8 cellular contexts compared by ENCODE assay signal in the genomic region with DNA sequence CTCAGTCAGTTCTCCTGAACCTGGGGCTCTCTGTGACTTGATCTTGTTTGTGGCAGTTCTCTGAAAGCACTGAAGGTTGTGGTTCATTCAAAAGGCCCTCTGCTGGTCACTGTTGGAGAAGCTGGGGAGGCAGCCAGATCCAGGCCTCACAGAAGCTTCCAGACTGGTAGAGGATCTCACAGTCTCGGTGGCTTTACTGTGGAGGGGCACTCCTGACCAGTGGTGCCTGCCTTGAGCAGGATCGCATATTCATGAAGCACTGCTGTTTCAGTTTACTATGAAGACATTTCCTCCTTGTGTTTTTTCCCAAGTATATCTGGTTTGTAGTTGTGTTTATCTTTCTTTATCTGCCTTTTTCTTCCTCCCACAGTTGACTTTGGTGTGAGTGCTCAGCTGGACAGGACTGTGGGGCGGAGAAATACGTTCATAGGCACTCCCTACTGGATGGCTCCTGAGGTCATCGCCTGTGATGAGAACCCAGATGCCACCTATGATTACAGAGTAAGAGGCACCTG.
DNase-seq lines count a peak whose midpoint lies in the region; ATAC-seq, FAIRE-seq and TF ChIP-seq lines count a peak whose summit lies in the region.

No MANE protein-coding gene starts in this region.

- DNase-seq in H4 (ENCODE audit: low spot score), result peak; percentile 54
- peak; percentile 41 for DNase-seq in MG63
- DNase-seq in GM12878 (ENCODE audit: low read depth, low spot score), result no peak
- DNase-seq in immature natural killer cell, result peak; percentile 30 to 51 (median 42)
- no peak for DNase-seq in spleen
- DNase-seq in GOT3 (lab: John Stamatoyannopoulos, UW), result no peak

- SMC1A ChIA-PET in GM12878 (lab: Charles Lee; ENCODE audit: uncharacterized antibody, unreplicated experiment), result interaction anchor here (0.7 to 9.9 kb wide), 30 partner anchors 8 to 819 kb away, joined by 3 to 102 read pairs (median 4); no protein-coding TSS in a partner anchor

- H3K27me3 Mint-ChIP-seq in immature natural killer cell (ENCODE audit: low read depth in 3 of 3), result peaks cover 0 to 7% (median 0%) of the 10 kb centered on the region in 3 donors

- no peak overlapping the region for H3K27ac ChIP-seq in GM12878 (ENCODE audit: control insufficient read depth, insufficient read depth)
- peak overlapping the region in 3 of 8 donors; percentile 2 to 41 (median 9) for H3K27ac ChIP-seq in spleen

- no peak overlapping the region for H3K4me3 ChIP-seq in MG63
- no peak overlapping the region for H3K4me3 ChIP-seq in GM12878
- no peak overlapping the region for H3K4me3 ChIP-seq in spleen

- POLR2A ChIA-PET in GM12878 (lab: Charles Lee), result interaction anchor here (1.5 kb wide), 1 partner anchor 12 kb away, joined by 5 read pairs; no protein-coding TSS in a partner anchor

- TF ChIP-seq CTCF in GM12878 (IDR thresholded peaks at IDR 0.05 in 2 of 3, conservative IDR thresholded peaks at IDR 0.05 in 1 of 3; ENCODE audit: control insufficient read depth in 2 of 3, extremely low read depth in 1 of 3, insufficient read depth in 1 of 3, low read depth in 3 of 3, low read length in 3 of 3) (peak; percentile 72 to 79 (median 75)), spleen (IDR thresholded peaks at IDR 0.05 in 8 of 11, conservative IDR thresholded peaks at IDR 0.05 in 3 of 11) (peak; percentile 40 to 88 (median 74))

- no peak overlapping the region for H2AFZ ChIP-seq in GM12878 (ENCODE audit: control insufficient read depth, low read depth, low read length)

- TF ChIP-seq RAD21 in GM12878 (IDR thresholded peaks at IDR 0.05; ENCODE audit: insufficient read depth, low read depth, low read length), result peak; percentile 68

- no peaks in the 10 kb centered on the region for H3K79me2 ChIP-seq in GM12878 (ENCODE audit: control insufficient read depth, insufficient read depth, low read length)

- no peak overlapping the region for H3K9ac ChIP-seq in GM12878 (ENCODE audit: control insufficient read depth, insufficient read depth, low read length)

- WGBS in GM12878 (ENCODE audit: insufficient coverage, insufficient replicate concordance, low lambda C conversion rate, missing lambda C conversion rate), result 50% methylated on average over 5 of the region's 5 CpGs
- WGBS in spleen, 5 donors, result 77 to 85% (median 79%) methylated on average over 5 of the region's 5 CpGs

- no peak for TF ChIP-seq POLR2A in GM12878 (IDR thresholded peaks at IDR 0.05; ENCODE audit: low read depth, low read length)
- TF ChIP-seq POLR2A in spleen (IDR thresholded peaks at IDR 0.05), result no peak

- BruUV-seq in GM12878 (replicated peaks; lab: Mats Ljungman, UMichigan), result no TSS peak

- H3K36me3 ChIP-seq in MG63 (peaks cover 72% of the 10 kb centered on the region), GM12878 (ENCODE audit: control insufficient read depth in 2 of 2, insufficient read depth in 2 of 2, low read length in 1 of 2) (peaks cover 0 to 4% of the 10 kb centered on the region in 2 experiments; a peak in 1 of 4 replicates), spleen (peaks cover 0 to 95% (median 37%) of the 10 kb centered on the region in 6 donors)

- in situ Hi-C loops in GM12878 (cut with MboI), result loop anchor here (5.0 kb wide), 1 partner anchor 414 kb away; no protein-coding TSS in a partner anchor

- H3K4me1 Mint-ChIP-seq in immature natural killer cell, result peaks cover 44 to 53% of the 10 kb centered on the region in 2 donors

- H3K9me3 Mint-ChIP-seq in immature natural killer cell, result no peaks in the 10 kb centered on the region

- no peak overlapping the region for H3K4me2 ChIP-seq in GM12878 (ENCODE audit: control insufficient read depth, insufficient read depth)

- H3K36me3 Mint-ChIP-seq in immature natural killer cell, result peaks cover 24 to 37% (median 30%) of the 10 kb centered on the region in 3 donors

- FAIRE-seq in G401.6 (lab: Jason Lieb, UNC), result peak; percentile 15
- FAIRE-seq in TTC549 (lab: Jason Lieb, UNC), result peak; percentile 54
- peak; percentile 18 for FAIRE-seq in GM12878 (lab: Jason Lieb, UNC)

- H3K4me3 Mint-ChIP-seq in immature natural killer cell, result no peak overlapping the region

- H3K27ac Mint-ChIP-seq in immature natural killer cell, result no peak overlapping the region

- no peaks in the 10 kb centered on the region for H4K20me1 ChIP-seq in GM12878 (ENCODE audit: control insufficient read depth, insufficient read depth)

- H3K4me1 ChIP-seq in GM12878 (ENCODE audit: control insufficient read depth, insufficient read depth, low read length), result peaks cover 6% of the 10 kb centered on the region
- H3K4me1 ChIP-seq in spleen, result peaks cover 0 to 56% (median 21%) of the 10 kb centered on the region in 6 donors

- RAD21 ChIA-PET in GM12878 (lab: Charles Lee; ENCODE audit: unreplicated experiment), result interaction anchor here (0.8 to 4.3 kb wide), 19 partner anchors 9 to 819 kb away, joined by 3 to 31 read pairs (median 4); partner anchors contain the start of gene CNOT11

- no peaks in the 10 kb centered on the region for H3K27me3 ChIP-seq in MG63
- H3K27me3 ChIP-seq in GM12878 (replicated peaks in 1 of 2; ENCODE audit: control insufficient read depth in 2 of 2, insufficient read depth in 2 of 2, low read length in 1 of 2), result no peaks in the 10 kb centered on the region
- no peaks in the 10 kb centered on the region for H3K27me3 ChIP-seq in spleen (replicated peaks in 1 of 7)

- no peaks in the 10 kb centered on the region for H3K9me3 ChIP-seq in MG63
- no peaks in the 10 kb centered on the region for H3K9me3 ChIP-seq in GM12878 (replicated peaks; ENCODE audit: control insufficient read depth, insufficient read depth, low read length)
- no peaks in the 10 kb centered on the region for H3K9me3 ChIP-seq in spleen

- intact Hi-C loops in GM12878 (cut with micrococcal nuclease; ENCODE audit: unreplicated experiment) (loop anchor here (1.0 to 10.0 kb wide), 6 partner anchors 61 to 489 kb away; no protein-coding TSS in a partner anchor), spleen (cut with DNase I; ENCODE audit: low total_unique reads) (loop anchor here (5.0 kb wide), 3 partner anchors 134 to 489 kb away; partner anchors contain the start of gene MAP4K4)

- CTCF ChIA-PET in GM12878 (lab: Yijun Ruan, JAX), result interaction anchor here (0.6 to 11.7 kb wide), 38 partner anchors 9 to 558 kb away, joined by 3 to 204 read pairs (median 4); no protein-coding TSS in a partner anchor

- ATAC-seq in GM12878, result peak; percentile 91

- TF ChIP-seq EP300 in GM12878 (IDR thresholded peaks at IDR 0.05; ENCODE audit: borderline replicate concordance in 1 of 2, control insufficient read depth in 1 of 2, low read depth in 2 of 2, low read length in 2 of 2), result no peak

TF ChIP-seq in GM12878, 131 proteins besides CTCF, POLR2A, EP300 and RAD21 (continues in another document):
- TF ChIP-seq HSF1 (IDR thresholded peaks at IDR 0.05; ENCODE audit: low read depth, low read length) (peak; percentile 29; the same call in 1 of the 2 replicates), IKZF1 (conservative IDR thresholded peaks at IDR 0.05) (no peak), NR2F1 (conservative IDR thresholded peaks at IDR 0.05) (no peak), TCF7 (IDR thresholded peaks at IDR 0.05; ENCODE audit: borderline replicate concordance) (no peak), ASH2L (IDR thresholded peaks at IDR 0.05; ENCODE audit: borderline replicate concordance, low read depth) (no peak), KAT2A (conservative IDR thresholded peaks at IDR 0.05; ENCODE audit: control insufficient read depth, low read depth, low read length) (no peak), RUNX3 (IDR thresholded peaks at IDR 0.05; ENCODE audit: low read length) (peak; percentile 83), YY1 (IDR thresholded peaks at IDR 0.05; ENCODE audit: low read depth, low read length) (0 out of 2 replicates have a peak, but pooled peaks have one; percentile 29), ESRRA (IDR thresholded peaks at IDR 0.05; ENCODE audit: low read length) (no peak), GABPA (IDR thresholded peaks at IDR 0.05; ENCODE audit: low read depth) (no peak), SIN3A (IDR thresholded peaks at IDR 0.05; ENCODE audit: low read depth, low read length) (no peak), ZNF622 (IDR thresholded peaks at IDR 0.05) (no peak)
- TF ChIP-seq, protein P1, sequence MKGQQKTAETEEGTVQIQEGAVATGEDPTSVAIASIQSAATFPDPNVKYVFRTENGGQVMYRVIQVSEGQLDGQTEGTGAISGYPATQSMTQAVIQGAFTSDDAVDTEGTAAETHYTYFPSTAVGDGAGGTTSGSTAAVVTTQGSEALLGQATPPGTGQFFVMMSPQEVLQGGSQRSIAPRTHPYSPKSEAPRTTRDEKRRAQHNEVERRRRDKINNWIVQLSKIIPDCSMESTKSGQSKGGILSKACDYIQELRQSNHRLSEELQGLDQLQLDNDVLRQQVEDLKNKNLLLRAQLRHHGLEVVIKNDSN (IDR thresholded peaks at IDR 0.05; ENCODE audit: borderline replicate concordance, extremely low read length, insufficient read depth, low read depth, low read length), result no peak

Comparison
In these comparisons a context has a peak if more than half of its experiments do, and no peak if none do; other contexts are left out.
1. DNase-seq: peak in H4 (single experiment), MG63 (single experiment) and immature natural killer cell (3 of 3); none in GM12878 (single experiment), spleen (single experiment) and GOT3 (single experiment).